16 cellular contexts compared by ENCODE assay signal in genomic region chr15:31400222-31400927, GRCh38.
A peak's percentile ranks its signal among the peaks of the same experiment; 100 is the strongest.
DNase-seq lines count a peak whose midpoint lies in the region; ATAC-seq and TF ChIP-seq lines count a peak whose summit lies in the region.
"Had no signal": no experiment of that assay in that cellular context is flagged by ENCODE, and none has a peak within 500 bp of the region (broad histone marks: within the 10 kb centered on the region; RNA-seq: fewer than 3 reads in every experiment).

No MANE protein-coding gene starts in this region.

- peak overlapping the region; percentile 21 for H3K27ac ChIP-seq in AG04450 (ENCODE audit: low read depth, low read length)
- H3K27ac ChIP-seq: lower lobe of right lung, neural progenitor cell had no signal

- CTCF ChIA-PET in AG04450 (lab: Charles Lee), result no interaction called here

- no peaks in the 10 kb centered on the region for H3K27me3 Mint-ChIP-seq in activated naive CD8-positive, alpha-beta T cell
- no peaks in the 10 kb centered on the region for H3K27me3 Mint-ChIP-seq in naive thymus-derived CD8-positive, alpha-beta T cell

- no peak overlapping the region for H3K4me3 Mint-ChIP-seq in activated naive CD8-positive, alpha-beta T cell
- peak overlapping the region in 1 of 10 donors; percentile 33 for H3K4me3 Mint-ChIP-seq in naive thymus-derived CD8-positive, alpha-beta T cell
- H3K4me3 Mint-ChIP-seq: neural progenitor cell had no signal

- TF ChIP-seq CTCF in AG04450 (IDR thresholded peaks at IDR 0.05; ENCODE audit: low read depth, low read length), result no peak
- no peak for TF ChIP-seq CTCF in GM20000 (IDR thresholded peaks at IDR 0.05; ENCODE audit: extremely low read depth, missing control alignments)

- no peak for ATAC-seq in naive thymus-derived CD8-positive, alpha-beta T cell
- ATAC-seq: lower lobe of right lung, right cardiac atrium had no signal

- peak overlapping the region; percentile 82 for H3K27ac Mint-ChIP-seq in activated naive CD8-positive, alpha-beta T cell
- peak overlapping the region in 6 of 10 donors; percentile 20 to 89 (median 76) for H3K27ac Mint-ChIP-seq in naive thymus-derived CD8-positive, alpha-beta T cell
- H3K27ac Mint-ChIP-seq: neural progenitor cell had no signal

- no peaks in the 10 kb centered on the region for H3K9me3 Mint-ChIP-seq in activated naive CD8-positive, alpha-beta T cell (ENCODE audit: low read depth)
- H3K9me3 Mint-ChIP-seq in naive thymus-derived CD8-positive, alpha-beta T cell, result no peaks in the 10 kb centered on the region
- H3K9me3 Mint-ChIP-seq: neural progenitor cell had no signal

- DNase-seq in AG04450 (ENCODE audit: low read depth, low spot score), result no peak
- peak; percentile 9 for DNase-seq in GM20000 (ENCODE audit: low spot score)
- no peak for DNase-seq in naive thymus-derived CD8-positive, alpha-beta T cell
- DNase-seq in NCI-H2029 treated with DMSO at 0.1 percent for 48 hours (lab: John Stamatoyannopoulos, UW), result no peak
- no peak for DNase-seq in NCI-H1694 (lab: John Stamatoyannopoulos, UW)
- DNase-seq in mucosa of gallbladder (ENCODE audit: low spot score), result no peak
- DNase-seq: activated CD4-positive, CD25-positive, alpha-beta regulatory T cell treated with anti-CD3 and anti-CD28 coated beads, Interleukin-2, amount 50 U/mL, for 72 hours; effector CD4-positive, alpha-beta T cell; lower lobe of right lung; NCI-H82; RPMI8226; stimulated activated CD4-positive, alpha-beta T cell treated with anti-CD3 and anti-CD28 coated beads, Interleukin-2, amount 100 ng/mL, for 24 hours had no signal

- H3K36me3 Mint-ChIP-seq in activated naive CD8-positive, alpha-beta T cell, result no peaks in the 10 kb centered on the region
- H3K36me3 Mint-ChIP-seq in naive thymus-derived CD8-positive, alpha-beta T cell, result no peaks in the 10 kb centered on the region
- H3K36me3 Mint-ChIP-seq: neural progenitor cell had no signal

- POLR2A ChIA-PET in AG04450 (lab: Yijun Ruan, JAX), result no interaction called here
- POLR2A ChIA-PET in naive thymus-derived CD8-positive, alpha-beta T cell (lab: Charles Lee), result interaction anchor here (1.0 to 14.1 kb wide), 4 partner anchors 10 to 40 kb away, joined by 3 to 308 read pairs (median 12); no protein-coding TSS in a partner anchor

- no peaks in the 10 kb centered on the region for H3K27me3 ChIP-seq in AG04450 (ENCODE audit: control insufficient read depth, insufficient read depth, low read length)
- H3K27me3 ChIP-seq: MG63 had no signal

- peaks cover 3% of the 10 kb centered on the region; the same call in 1 of the 2 replicates for H3K9me3 ChIP-seq in AG04450 (ENCODE audit: control insufficient read depth, insufficient read depth, low read length)
- H3K9me3 ChIP-seq: lower lobe of right lung, MG63 had no signal

- H3K4me1 Mint-ChIP-seq in activated naive CD8-positive, alpha-beta T cell (ENCODE audit: low read depth), result peaks cover 49% of the 10 kb centered on the region
- H3K4me1 Mint-ChIP-seq in naive thymus-derived CD8-positive, alpha-beta T cell, result peaks cover 22 to 67% (median 64%) of the 10 kb centered on the region in 4 donors

- no peak overlapping the region for H3K4me3 ChIP-seq in AG04450 (ENCODE audit: low read depth, low read length)
- H3K4me3 ChIP-seq: lower lobe of right lung, MG63, neural progenitor cell had no signal
